13 cellular contexts compared by ENCODE assay signal in genomic region chr7:96311967-96312366, GRCh38. TPM values are rescaled to one million over a fixed set of nuclear protein-coding genes. Genes with fewer than 3 reads are reported as not detected.
DNase-seq lines count a peak whose midpoint lies in the region; ATAC-seq and TF ChIP-seq lines count a peak whose summit lies in the region.
"Had no signal": no experiment of that assay in that cellular context is flagged by ENCODE, and none has a peak within 500 bp of the region (broad histone marks: within the 10 kb centered on the region; RNA-seq: fewer than 3 reads in every experiment).

No MANE protein-coding gene starts in this region.

- no peaks in the 10 kb centered on the region for H3F3A ChIP-seq in Loucy (ENCODE audit: low read depth)

- no peak for TF ChIP-seq POLR2A in sigmoid colon (IDR thresholded peaks at IDR 0.05)

- H3K9me2 ChIP-seq in Loucy (replicated peaks; ENCODE audit: low read depth, low read length): no peaks in the 10 kb centered on the region

- H3K36me3 ChIP-seq in Loucy (ENCODE audit: insufficient read depth, low read length) (no peaks in the 10 kb centered on the region), sigmoid colon (no peaks in the 10 kb centered on the region)

- H3K9me3 ChIP-seq in Loucy (ENCODE audit: insufficient read depth, low read depth, low read length) (no peaks in the 10 kb centered on the region), sigmoid colon (no peaks in the 10 kb centered on the region)

- peaks cover 78% of the 10 kb centered on the region for H3K79me2 ChIP-seq in Loucy (ENCODE audit: insufficient read depth, low read length)

- TF ChIP-seq CTCF in Loucy (conservative IDR thresholded peaks at IDR 0.05; ENCODE audit: low read length) (no peak), sigmoid colon (IDR thresholded peaks at IDR 0.05) (no peak)

- H3K4me2 ChIP-seq in Loucy (ENCODE audit: low read depth, low read length, poor library complexity, severe bottlenecking): peak overlapping the region; percentile 38

- TF ChIP-seq EP300 in sigmoid colon (IDR thresholded peaks at IDR 0.05): no peak

- peak overlapping the region in 2 of 4 donors; percentile 28 to 40 for H3K27ac ChIP-seq in sigmoid colon

- peaks cover 40% of the 10 kb centered on the region for H4K20me1 ChIP-seq in Loucy (ENCODE audit: insufficient read depth, low read length, poor library complexity, severe bottlenecking)

- WGBS in sigmoid colon, 2 donors: 79 to 89% methylated on average over 2 of the region's 2 CpGs

- DNase-seq in amniotic epithelial cell (ENCODE audit: low read depth) (peak; percentile 89), left cardiac atrium (peak; percentile 48), sigmoid colon (peak; percentile 84)
- DNase-seq in activated effector memory CD4-positive, alpha-beta T cell treated with anti-CD3 and anti-CD28 coated beads, Interleukin-2, amount 50 U/mL, for 16 hours: no peak
- DNase-seq: effector CD4-positive, alpha-beta T cell; NCI-H2029 treated with DMSO at 0.1 percent for 48 hours; stimulated activated CD4-positive, alpha-beta T cell treated with anti-CD3 and anti-CD28 coated beads, Interleukin-2, amount 100 ng/mL, for 48 hours; stimulated activated naive CD8-positive, alpha-beta T cell treated with anti-CD3 and anti-CD28 coated beads, Interleukin-15, amount 100 ng/mL, for 72 hours had no signal

- H3K4me1 ChIP-seq in Loucy (ENCODE audit: insufficient read depth, low read length, poor library complexity, severe bottlenecking) (peaks cover 60% of the 10 kb centered on the region), sigmoid colon (peaks cover 0 to 48% (median 39%) of the 10 kb centered on the region in 4 donors)

- no peak overlapping the region for H3K4me3 ChIP-seq in Loucy (ENCODE audit: low read length, poor library complexity, severe bottlenecking)
- no peak overlapping the region for H3K4me3 ChIP-seq in sigmoid colon

- intact Hi-C loops in left cardiac atrium (cut with DNase I): loop anchor here in 1 of 2 donors (10.0 kb wide), 1 partner anchor 77 kb away; no protein-coding TSS in a partner anchor
- intact Hi-C loops in sigmoid colon (cut with DNase I): loop anchor here (10.0 kb wide), 1 partner anchor 393 kb away; the partner anchor contains the start of gene SEM1

- no peak overlapping the region for H3K9ac ChIP-seq in Loucy (ENCODE audit: low read depth, low read length, poor library complexity, severe bottlenecking)

- H3K27me3 ChIP-seq in Loucy (ENCODE audit: insufficient read depth, low read length, poor library complexity, severe bottlenecking) (no peaks in the 10 kb centered on the region), sigmoid colon (no peaks in the 10 kb centered on the region)

- ATAC-seq in left cardiac atrium (peak; percentile 74 to 89), HG03439 (IDR thresholded peaks at IDR 0.05; ENCODE audit: unreplicated experiment) (no peak), GM19351 (IDR thresholded peaks at IDR 0.05; ENCODE audit: unreplicated experiment) (no peak), GM21360 (IDR thresholded peaks at IDR 0.05; ENCODE audit: unreplicated experiment) (no peak)
- ATAC-seq: stimulated activated naive CD8-positive, alpha-beta T cell treated with anti-CD3 and anti-CD28 coated beads, Interleukin-15, amount 100 ng/mL, for 72 hours; WTC11 had no signal

- no peak overlapping the region for H2AFZ ChIP-seq in Loucy (ENCODE audit: low read length)

RNA-seq across cellular contexts. Expression of gene SLC25A13, which starts 9.9 kb away (rescaled TPM):
- total RNA-seq in left cardiac atrium (10 to 100 TPM; 14.6 to 20.4 TPM), sigmoid colon (10 to 100 TPM; 10.7 to 33.0 (median 14.9) TPM)
- 10 to 100 TPM; 20.8 to 30.5 (median 21.6) TPM for polyA plus RNA-seq in sigmoid colon

Comparison
In these comparisons a context has a peak if more than half of its experiments do, and no peak if none do; other contexts are left out.
1. ATAC-seq: peak in left cardiac atrium (2 of 2); none in HG03439 (single experiment), GM19351 (single experiment) and GM21360 (single experiment).